Comparison of ENCODE assay signal across 12 cellular contexts in genomic region chr11:9803685-9804413, GRCh38.
DNase-seq lines count a peak whose midpoint lies in the region; ATAC-seq and TF ChIP-seq lines count a peak whose summit lies in the region.
"Had no signal": no experiment of that assay in that cellular context is flagged by ENCODE, and none has a peak within 500 bp of the region (broad histone marks: within the 10 kb centered on the region; RNA-seq: fewer than 3 reads in every experiment).

No MANE protein-coding gene starts in this region.

- intact Hi-C loops in Caco-2 (cut with micrococcal nuclease; ENCODE audit: unreplicated experiment), result no loop called here

- H3K4me3 Mint-ChIP-seq in Caco-2 (ENCODE audit: unreplicated experiment) (no peak overlapping the region), WTC11 (no peak overlapping the region), osteocyte (ENCODE audit: unreplicated experiment) (no peak overlapping the region)
- H3K4me3 Mint-ChIP-seq: immature natural killer cell had no signal

- H3K27me3 Mint-ChIP-seq in Caco-2 (ENCODE audit: insufficient read depth, unreplicated experiment) (no peaks in the 10 kb centered on the region), WTC11 (ENCODE audit: low read depth) (no peaks in the 10 kb centered on the region), osteocyte (ENCODE audit: unreplicated experiment) (no peaks in the 10 kb centered on the region)

- H3K27ac Mint-ChIP-seq in Caco-2 (ENCODE audit: unreplicated experiment) (peak overlapping the region; percentile 40), WTC11 (peak overlapping the region; percentile 53), osteocyte (ENCODE audit: unreplicated experiment) (peak overlapping the region; percentile 83)
- H3K27ac Mint-ChIP-seq: immature natural killer cell had no signal

- no peaks in the 10 kb centered on the region for H3K9me3 Mint-ChIP-seq in Caco-2 (ENCODE audit: unreplicated experiment)
- H3K9me3 Mint-ChIP-seq in WTC11, result peaks cover 3% of the 10 kb centered on the region; the same call in 1 of the 2 replicates
- H3K9me3 Mint-ChIP-seq in osteocyte (ENCODE audit: unreplicated experiment), result no peaks in the 10 kb centered on the region
- H3K9me3 Mint-ChIP-seq: immature natural killer cell had no signal

- CTCF ChIA-PET in Caco-2 (lab: Charles Lee), result interaction anchor here (0.6 kb wide), 1 partner anchor 169 kb away, joined by 3 read pairs; no protein-coding TSS in a partner anchor
- CTCF ChIA-PET in WTC11 (lab: Charles Lee), result interaction anchor here (2.5 kb wide), 1 partner anchor 45 kb away, joined by 6 read pairs; no protein-coding TSS in a partner anchor

- TF ChIP-seq CTCF in Caco-2 (IDR thresholded peaks at IDR 0.05; ENCODE audit: insufficient read depth in 1 of 2, low read depth in 1 of 2, low read length in 1 of 2, severe bottlenecking in 1 of 2, unreplicated experiment in 1 of 2) (no peak), WTC11 (IDR thresholded peaks at IDR 0.05) (no peak), fibroblast of the aortic adventitia (IDR thresholded peaks at IDR 0.05; ENCODE audit: insufficient read depth, low read length) (no peak), osteocyte (IDR thresholded peaks at IDR 0.05) (no peak)

- no peak; the same call in 1 of the 2 replicates for ATAC-seq in WTC11

- POLR2A ChIA-PET in Caco-2 (lab: Charles Lee) (interaction anchor here (0.6 kb wide), 1 partner anchor 248 kb away, joined by 3 read pairs; no protein-coding TSS in a partner anchor), WTC11 (lab: Charles Lee) (no interaction called here)

- in situ Hi-C loops in HAP-1 (cut with MboI; ENCODE audit: low sequenced_read_pairs), result no loop called here

- no peak for DNase-seq in Caco-2
- no peak for DNase-seq in WTC11 (ENCODE audit: low spot score)
- DNase-seq in fibroblast of the aortic adventitia (ENCODE audit: low read depth), result peak; percentile 65
- no peak for DNase-seq in osteocyte (ENCODE audit: extremely low spot score, unreplicated experiment)
- DNase-seq in H7, result no peak
- DNase-seq in HAP-1 (ENCODE audit: low spot score in 2 of 2), result no peak
- DNase-seq in NCI-H2196 treated with DMSO at 0.1 percent for 48 hours (lab: John Stamatoyannopoulos, UW; ENCODE audit: unreplicated experiment), result no peak
- DNase-seq in NOMO-1 treated with DMSO at 0.1 percent for 48 hours (lab: John Stamatoyannopoulos, UW; ENCODE audit: unreplicated experiment), result no peak
- DNase-seq: activated CD8-positive, alpha-beta memory T cell treated with anti-CD3 and anti-CD28 coated beads, Interleukin-2, amount 50 U/mL, for 48 hours; immature natural killer cell; Kasumi-1; RPMI8226 had no signal

- H3K4me3 ChIP-seq in Caco-2 (ENCODE audit: low read depth, low read length) (no peak overlapping the region), fibroblast of the aortic adventitia (ENCODE audit: low read depth, low read length) (no peak overlapping the region), H7 (ENCODE audit: insufficient read depth, low read depth, low read length) (no peak overlapping the region), HAP-1 (no peak overlapping the region)

- BruUV-seq in Caco-2 (replicated peaks; lab: Mats Ljungman, UMichigan), result no TSS peak

- H3K36me3 ChIP-seq in Caco-2 (ENCODE audit: control insufficient read depth, insufficient read depth, low read length) (no peaks in the 10 kb centered on the region; the same call in 1 of the 2 replicates), H7 (replicated peaks; ENCODE audit: control insufficient read depth, insufficient read depth, low read length) (peaks cover 5% of the 10 kb centered on the region), HAP-1 (replicated peaks) (peaks cover 3% of the 10 kb centered on the region)

- H3K9me3 ChIP-seq in Caco-2, result no peaks in the 10 kb centered on the region
- no peaks in the 10 kb centered on the region for H3K9me3 ChIP-seq in HAP-1

- peaks cover 7% of the 10 kb centered on the region; the same call in 1 of the 2 replicates for H3K4me1 ChIP-seq in Caco-2
- peaks cover 63% of the 10 kb centered on the region for H3K4me1 ChIP-seq in HAP-1

- H3K36me3 Mint-ChIP-seq in Caco-2 (ENCODE audit: insufficient read depth, unreplicated experiment) (peaks cover 65% of the 10 kb centered on the region), WTC11 (peaks cover 28% of the 10 kb centered on the region), osteocyte (ENCODE audit: unreplicated experiment) (peaks cover 35% of the 10 kb centered on the region)

- H3K4me1 Mint-ChIP-seq in Caco-2 (ENCODE audit: low read depth, unreplicated experiment) (peaks cover 16% of the 10 kb centered on the region), WTC11 (peaks cover 27% of the 10 kb centered on the region), osteocyte (ENCODE audit: unreplicated experiment) (peaks cover 56% of the 10 kb centered on the region)
- H3K4me1 Mint-ChIP-seq: immature natural killer cell had no signal

- H3K27me3 ChIP-seq in Caco-2 (replicated peaks; ENCODE audit: control insufficient read depth, insufficient read depth, low read length), result no peaks in the 10 kb centered on the region
- H3K27me3 ChIP-seq in H7 (ENCODE audit: control insufficient read depth, insufficient read depth, low read length), result no peaks in the 10 kb centered on the region
- no peaks in the 10 kb centered on the region for H3K27me3 ChIP-seq in HAP-1 (ENCODE audit: low read depth)

TF ChIP-seq in WTC11, 78 proteins besides CTCF, POLR2A, EP300 and RAD21:
- TF ChIP-seq NR2C2 (CRISPR knock-in tag; IDR thresholded peaks at IDR 0.05) (no peak), SMAD4 (CRISPR knock-in tag; IDR thresholded peaks at IDR 0.05) (no peak), FOXK1 (CRISPR knock-in tag; IDR thresholded peaks at IDR 0.05) (no peak), ZNF138 (CRISPR knock-in tag; conservative IDR thresholded peaks at IDR 0.05) (no peak), GABPB1 (CRISPR knock-in tag; IDR thresholded peaks at IDR 0.05) (no peak), RORB (CRISPR knock-in tag; IDR thresholded peaks at IDR 0.05) (no peak), ZNF396 (CRISPR knock-in tag; IDR thresholded peaks at IDR 0.05; ENCODE audit: borderline replicate concordance) (no peak), MXD4 (CRISPR knock-in tag; IDR thresholded peaks at IDR 0.05; ENCODE audit: borderline replicate concordance) (no peak), ATF2 (CRISPR knock-in tag; IDR thresholded peaks at IDR 0.05; ENCODE audit: borderline replicate concordance, low read depth) (no peak), ZSCAN18 (CRISPR knock-in tag; IDR thresholded peaks at IDR 0.05) (no peak), ETV6 (CRISPR knock-in tag; IDR thresholded peaks at IDR 0.05) (no peak), ZNF671 (CRISPR knock-in tag; IDR thresholded peaks at IDR 0.05) (no peak)
